ENCODE assay signal across 8 cellular contexts in the genomic region with DNA sequence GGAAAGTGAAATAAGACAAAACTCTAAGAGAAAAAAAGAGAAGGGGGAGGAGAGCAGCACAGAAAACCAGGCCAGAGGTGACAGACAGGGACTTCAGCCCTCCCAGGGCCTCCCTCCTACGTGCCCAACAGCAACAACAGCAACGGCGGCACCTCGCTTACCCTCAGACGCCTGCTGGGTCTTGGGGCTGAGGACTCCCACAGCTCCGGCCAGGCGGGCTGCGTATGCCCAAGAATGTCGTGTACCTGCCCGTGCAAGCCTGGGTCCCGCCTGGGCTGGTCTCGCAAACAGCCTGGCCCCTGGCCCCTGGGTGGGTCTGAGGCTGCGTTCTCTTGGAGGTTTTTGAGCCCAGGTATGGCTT. TPM values are rescaled to one million over a fixed set of nuclear protein-coding genes. Genes with fewer than 3 reads are reported as not detected.
DNase-seq lines count a peak whose midpoint lies in the region; ATAC-seq and TF ChIP-seq lines count a peak whose summit lies in the region.

No MANE protein-coding gene starts in this region.

- H3K27ac ChIP-seq in CD8-positive, alpha-beta memory T cell (ENCODE audit: low read depth, low read length) = peak overlapping the region; percentile 84
- H3K27ac ChIP-seq in heart left ventricle (peak overlapping the region; percentile 82 to 98 (median 92)), smooth muscle cell (ENCODE audit: low read depth) (peak overlapping the region; percentile 84)

- H3K4me1 Mint-ChIP-seq in CD8-positive, alpha-beta memory T cell = peaks cover 57 to 89% (median 66%) of the 10 kb centered on the region in 3 donors

- ATAC-seq in heart left ventricle = peak in 3 of 4 donors; percentile 10 to 32 (median 19)
- no peak for ATAC-seq in GM19351 (IDR thresholded peaks at IDR 0.05; ENCODE audit: unreplicated experiment)
- no peak for ATAC-seq in GM18498 (IDR thresholded peaks at IDR 0.05; ENCODE audit: unreplicated experiment)

- H3K27ac Mint-ChIP-seq in CD8-positive, alpha-beta memory T cell = peak overlapping the region; percentile 87 to 99 (median 96)

- no peak for TF ChIP-seq CTCF in heart left ventricle (IDR thresholded peaks at IDR 0.05)
- TF ChIP-seq CTCF in smooth muscle cell (IDR thresholded peaks at IDR 0.05; ENCODE audit: borderline replicate concordance, insufficient read depth, poor library complexity, severe bottlenecking) = no peak

- CTCF ChIA-PET in CD8-positive, alpha-beta memory T cell (lab: Charles Lee) = interaction anchor here (1.3 to 4.3 kb wide), 5 partner anchors 26 to 421 kb away, joined by 4 to 62 read pairs (median 7); a partner anchor contains a TSS

- peaks cover 54% of the 10 kb centered on the region for H3K4me1 ChIP-seq in CD8-positive, alpha-beta memory T cell (ENCODE audit: insufficient read depth, low read length)
- H3K4me1 ChIP-seq in heart left ventricle (peaks cover 3 to 87% (median 49%) of the 10 kb centered on the region in 12 donors), smooth muscle cell (ENCODE audit: low read depth) (peaks cover 5% of the 10 kb centered on the region)

- H3K9me3 Mint-ChIP-seq in CD8-positive, alpha-beta memory T cell = peaks cover 0 to 1% (median 0%) of the 10 kb centered on the region in 5 donors

- TF ChIP-seq POLR2A in heart left ventricle (IDR thresholded peaks at IDR 0.05) = no peak

- no peaks in the 10 kb centered on the region for H3K27me3 ChIP-seq in CD8-positive, alpha-beta memory T cell (ENCODE audit: insufficient read depth, low read length, poor library complexity, severe bottlenecking)
- H3K27me3 ChIP-seq in heart left ventricle = no peaks in the 10 kb centered on the region
- H3K27me3 ChIP-seq in smooth muscle cell (ENCODE audit: low read depth) = no peaks in the 10 kb centered on the region

- no peaks in the 10 kb centered on the region for H3F3A ChIP-seq in smooth muscle cell (ENCODE audit: low read depth)

- peaks cover 0 to 9% of the 10 kb centered on the region in 2 donors for H3K27me3 Mint-ChIP-seq in CD8-positive, alpha-beta memory T cell

- peak overlapping the region; percentile 98 for H3K4me2 ChIP-seq in smooth muscle cell

- POLR2A ChIA-PET in CD8-positive, alpha-beta memory T cell (lab: Charles Lee) = interaction anchor here (0.8 to 3.4 kb wide), 2 partner anchors 72 to 421 kb away, joined by 3 to 15 read pairs; a partner anchor contains a TSS

- peaks cover 13% of the 10 kb centered on the region for H3K36me3 ChIP-seq in CD8-positive, alpha-beta memory T cell (ENCODE audit: insufficient read depth, low read length)
- peaks cover 0 to 41% (median 8%) of the 10 kb centered on the region in 9 donors for H3K36me3 ChIP-seq in heart left ventricle
- no peaks in the 10 kb centered on the region for H3K36me3 ChIP-seq in smooth muscle cell (ENCODE audit: low read depth)

- H3K36me3 Mint-ChIP-seq in CD8-positive, alpha-beta memory T cell = peaks cover 0 to 50% (median 3%) of the 10 kb centered on the region in 3 donors

- peak overlapping the region; percentile 89 to 95 (median 92) for H3K4me3 Mint-ChIP-seq in CD8-positive, alpha-beta memory T cell

- H3K9ac ChIP-seq in smooth muscle cell (ENCODE audit: low read depth) = peak overlapping the region; percentile 70

- intact Hi-C loops in heart left ventricle (cut with DNase I) = loop anchor here in 6 of 10 donors (5.0 to 10.0 kb wide), 7 partner anchors 91 to 563 kb away; a partner anchor contains a TSS

- DNase-seq in CD8-positive, alpha-beta memory T cell = peak; percentile 44 to 72 (median 55)
- DNase-seq in NCI-H128 (lab: John Stamatoyannopoulos, UW; ENCODE audit: unreplicated experiment) = peak; percentile 7
- DNase-seq in activated naive CD4-positive, alpha-beta T cell treated with Interleukin-2 at 50 U/mL for 16 hours = peak; percentile 44
- peak in 3 of 5 donors; percentile 52 to 73 (median 70) for DNase-seq in heart left ventricle
- DNase-seq in smooth muscle cell (lab: John Stamatoyannopoulos, UW; ENCODE audit: unreplicated experiment) = no peak
- no peak for DNase-seq in NCI-H2081 treated with DMSO at 0.1 percent for 48 hours (lab: John Stamatoyannopoulos, UW)

- peak overlapping the region; percentile 81 for H3K4me3 ChIP-seq in CD8-positive, alpha-beta memory T cell (ENCODE audit: low read length)
- H3K4me3 ChIP-seq in heart left ventricle (peak overlapping the region; percentile 25 to 86 (median 71)), smooth muscle cell (peak overlapping the region; percentile 54)

- H3K9me3 ChIP-seq in CD8-positive, alpha-beta memory T cell (ENCODE audit: low read length) = no peaks in the 10 kb centered on the region
- H3K9me3 ChIP-seq in heart left ventricle (no peaks in the 10 kb centered on the region), smooth muscle cell (replicated peaks; ENCODE audit: low read depth) (no peaks in the 10 kb centered on the region)

- 1 to 19% (median 3%) methylated on average over 13 of the region's 13 CpGs for WGBS in heart left ventricle, 4 donors
- WGBS in smooth muscle cell (ENCODE audit: low lambda C conversion rate) = 49% methylated on average over 13 of the region's 13 CpGs

- peaks cover 47% of the 10 kb centered on the region for H4K20me1 ChIP-seq in smooth muscle cell (ENCODE audit: low read depth)

- peak overlapping the region; percentile 83 for H2AFZ ChIP-seq in smooth muscle cell (ENCODE audit: low read depth)

- peaks cover 50% of the 10 kb centered on the region for H3K79me2 ChIP-seq in smooth muscle cell (ENCODE audit: low read depth)

RNA-seq across cellular contexts. Expression of a gene that starts 30.5 kb away (rescaled TPM):
- total RNA-seq in CD8-positive, alpha-beta memory T cell = 10 to 100 TPM; 61.2 to 64.0 TPM
- 39.8 TPM for polyA plus RNA-seq in CD8-positive, alpha-beta memory T cell
- total RNA-seq in heart left ventricle (100 to 1,000 TPM in 2 of 9 donors, 10 to 100 TPM in 7; 35.4 to 116 (median 44.0) TPM), smooth muscle cell (45.2 and 65.3 TPM in 2 replicates)
- polyA plus RNA-seq in heart left ventricle (10 to 100 TPM; 37.7 to 42.0 TPM), smooth muscle cell (45.6 and 54.2 TPM in 2 replicates)

RNA-seq across cellular contexts. Expression of a gene that starts 47.4 kb away (rescaled TPM):
- total RNA-seq in CD8-positive, alpha-beta memory T cell = under 1 TPM; 0.55 to 0.66 TPM
- polyA plus RNA-seq in CD8-positive, alpha-beta memory T cell = 0.08 TPM
- 10 to 100 TPM; 16.8 to 53.7 (median 23.7) TPM for total RNA-seq in heart left ventricle
- 10 to 100 TPM; 23.2 to 24.1 TPM for polyA plus RNA-seq in heart left ventricle
- total RNA-seq in smooth muscle cell = not detected in 2 replicates
- polyA plus RNA-seq in smooth muscle cell = 1.0 TPM in 2 replicates

Comparison
In these comparisons a context has a peak if more than half of its experiments do, and no peak if none do; other contexts are left out.
1. DNase-seq: peak in CD8-positive, alpha-beta memory T cell (5 of 5), NCI-H128 (single experiment), activated naive CD4-positive, alpha-beta T cell treated with Interleukin-2 at 50 U/mL for 16 hours (single experiment) and heart left ventricle (3 of 5); none in smooth muscle cell (single experiment) and NCI-H2081 treated with DMSO at 0.1 percent for 48 hours (single experiment).
2. ATAC-seq: peak in heart left ventricle (3 of 4); none in GM19351 (single experiment) and GM18498 (single experiment).
3. RNA of a gene that starts 47.4 kb away (total RNA-seq): 16.8 to 53.7 TPM in heart left ventricle; 0.55 to 0.66 TPM in CD8-positive, alpha-beta memory T cell and not detected in smooth muscle cell; every median in the first group is over 10 times any median in the second.
4. Peak in every context shown above with its lines, with median percentiles within 50 percentile points of each other: H3K27ac ChIP-seq and H3K4me3 ChIP-seq.